Comparison of ENCODE assay signal across 34 cellular contexts in the genomic region with DNA sequence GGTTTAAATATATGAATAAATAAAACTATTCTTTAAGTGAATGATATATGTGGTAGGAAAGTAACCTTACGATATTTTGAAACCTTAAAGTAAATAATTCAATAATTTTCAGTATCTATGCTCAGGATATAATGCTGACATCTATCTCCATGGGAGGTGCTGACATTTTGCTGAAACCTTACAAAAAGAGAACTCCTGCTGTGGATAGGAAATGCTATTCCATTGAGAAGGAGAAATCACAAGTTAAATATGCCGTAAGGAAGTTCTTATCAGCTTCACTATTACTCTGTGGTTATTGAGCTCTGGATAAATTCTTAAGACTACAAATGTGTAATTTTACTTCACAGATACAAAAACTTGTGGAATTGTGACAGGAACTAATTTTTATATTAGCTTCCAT.
"Had no signal": no experiment of that assay in that cellular context is flagged by ENCODE, and none has a peak within 500 bp of the region (broad histone marks: within the 10 kb centered on the region; RNA-seq: fewer than 3 reads in every experiment).

No MANE protein-coding gene starts in this region.

- H3K27ac ChIP-seq: body of pancreas, PC-9, RWPE1, VCaP had no signal

- FAIRE-seq: K562, RCC 7860 had no signal

- H3K36me3 Mint-ChIP-seq: activated CD8-positive, alpha-beta memory T cell treated with anti-CD3 and anti-CD28 coated beads, Interleukin-2, amount 10 ng/mL, durations not matched to agents 7 days and 5 days; activated naive CD4-positive, alpha-beta T cell treated with anti-CD3 and anti-CD28 coated beads, Interleukin-2, amount 10 ng/mL, durations not matched to agents 7 days and 5 days; activated naive CD8-positive, alpha-beta T cell had no signal

- H2AFZ ChIP-seq: PC-9 had no signal

- H3K4me1 Mint-ChIP-seq: activated B cell treated with CpG ODN at 0.5 μM for 24 hours; activated CD4-positive, alpha-beta memory T cell treated with anti-CD3 and anti-CD28 coated beads, Interleukin-2, amount 10 ng/mL, durations not matched to agents 7 days and 5 days; activated CD8-positive, alpha-beta memory T cell treated with anti-CD3 and anti-CD28 coated beads, Interleukin-2, amount 10 ng/mL, durations not matched to agents 7 days and 5 days; activated naive CD4-positive, alpha-beta T cell treated with anti-CD3 and anti-CD28 coated beads, Interleukin-2, amount 10 ng/mL, durations not matched to agents 7 days and 5 days; activated naive CD8-positive, alpha-beta T cell treated with anti-CD3 and anti-CD28 coated beads, Interleukin-2, amount 50 U/mL, for 24 hours had no signal

- H3K9me3 Mint-ChIP-seq: activated CD4-positive, alpha-beta memory T cell treated with anti-CD3 and anti-CD28 coated beads, Interleukin-2, amount 10 ng/mL, durations not matched to agents 7 days and 5 days; activated naive CD4-positive, alpha-beta T cell treated with anti-CD3 and anti-CD28 coated beads, Interleukin-2, amount 10 ng/mL, durations not matched to agents 7 days and 5 days had no signal

- H3K4me2 ChIP-seq: PC-9 had no signal

- DNase-seq: activated B cell treated with CpG ODN at 0.5 μM for 24 hours; activated CD4-positive, alpha-beta memory T cell treated with anti-CD3 and anti-CD28 coated beads, Interleukin-2, amount 10 ng/mL, durations not matched to agents 7 days and 5 days; activated CD4-positive, alpha-beta T cell treated with anti-CD3 and anti-CD28 coated beads for 4 hours; activated CD4-positive, alpha-beta T cell treated with anti-CD3 and anti-CD28 coated beads, Interleukin-2, amount 50 U/mL, for 1 hour; activated CD4-positive, CD25-positive, alpha-beta regulatory T cell treated with anti-CD3 and anti-CD28 coated beads, Interleukin-2, amount 50 U/mL, for 72 hours; activated CD8-positive, alpha-beta memory T cell treated with anti-CD3 and anti-CD28 coated beads for 24 hours; activated CD8-positive, alpha-beta memory T cell treated with anti-CD3 and anti-CD28 coated beads, Interleukin-2, amount 10 ng/mL, durations not matched to agents 7 days and 5 days; activated CD8-positive, alpha-beta memory T cell treated with anti-CD3 and anti-CD28 coated beads, Interleukin-2, amount 50 U/mL, for 48 hours; activated effector memory CD4-positive, alpha-beta T cell treated with Interleukin-2 at 50 U/mL for 16 hours; activated naive CD4-positive, alpha-beta T cell treated with anti-CD3 and anti-CD28 coated beads, Interleukin-2, amount 10 ng/mL, durations not matched to agents 7 days and 5 days; activated naive CD8-positive, alpha-beta T cell treated with anti-CD3 and anti-CD28 coated beads, Interleukin-2, amount 50 U/mL, for 24 hours; activated T-cell treated with anti-CD3 and anti-CD28 coated beads, Interleukin-2, amount 50 U/mL, for 48 hours; anterior cingulate cortex; body of pancreas; central memory CD4-positive, alpha-beta T cell; NCI-H1092 treated with DMSO at 0.1 percent for 48 hours; NCI-H1417; NCI-H146; NCI-H187; NCI-H2029 treated with DMSO at 0.1 percent for 48 hours; NCI-H2107; NCI-H2171; NCI-H510A treated with DMSO at 0.1 percent for 48 hours; PC-9; SIG-M5; SW 1271; T-helper 1 cell; T-helper 2 cell; T-helper 9 cell had no signal

- H3K4me3 Mint-ChIP-seq: activated B cell treated with CpG ODN at 0.5 μM for 24 hours; activated CD4-positive, alpha-beta memory T cell treated with anti-CD3 and anti-CD28 coated beads, Interleukin-2, amount 10 ng/mL, durations not matched to agents 7 days and 5 days; activated CD8-positive, alpha-beta memory T cell treated with anti-CD3 and anti-CD28 coated beads, Interleukin-2, amount 10 ng/mL, durations not matched to agents 7 days and 5 days; activated naive CD4-positive, alpha-beta T cell treated with anti-CD3 and anti-CD28 coated beads, Interleukin-2, amount 10 ng/mL, durations not matched to agents 7 days and 5 days; activated naive CD8-positive, alpha-beta T cell; activated naive CD8-positive, alpha-beta T cell treated with anti-CD3 and anti-CD28 coated beads, Interleukin-2, amount 50 U/mL, for 24 hours had no signal

- H3K27ac Mint-ChIP-seq: activated B cell treated with CpG ODN at 0.5 μM for 24 hours; activated CD4-positive, alpha-beta memory T cell treated with anti-CD3 and anti-CD28 coated beads, Interleukin-2, amount 10 ng/mL, durations not matched to agents 7 days and 5 days; activated CD8-positive, alpha-beta memory T cell treated with anti-CD3 and anti-CD28 coated beads, Interleukin-2, amount 10 ng/mL, durations not matched to agents 7 days and 5 days; activated naive CD4-positive, alpha-beta T cell treated with anti-CD3 and anti-CD28 coated beads, Interleukin-2, amount 10 ng/mL, durations not matched to agents 7 days and 5 days; activated naive CD8-positive, alpha-beta T cell; activated naive CD8-positive, alpha-beta T cell treated with anti-CD3 and anti-CD28 coated beads, Interleukin-2, amount 50 U/mL, for 24 hours had no signal

- H3K27me3 ChIP-seq: body of pancreas had no signal

- H3K27me3 Mint-ChIP-seq: activated B cell treated with CpG ODN at 0.5 μM for 24 hours; activated CD4-positive, alpha-beta memory T cell treated with anti-CD3 and anti-CD28 coated beads, Interleukin-2, amount 10 ng/mL, durations not matched to agents 7 days and 5 days; activated CD8-positive, alpha-beta memory T cell treated with anti-CD3 and anti-CD28 coated beads, Interleukin-2, amount 10 ng/mL, durations not matched to agents 7 days and 5 days; activated naive CD4-positive, alpha-beta T cell treated with anti-CD3 and anti-CD28 coated beads, Interleukin-2, amount 10 ng/mL, durations not matched to agents 7 days and 5 days; activated naive CD8-positive, alpha-beta T cell; activated naive CD8-positive, alpha-beta T cell treated with anti-CD3 and anti-CD28 coated beads, Interleukin-2, amount 50 U/mL, for 24 hours had no signal

- H3K9me3 ChIP-seq: body of pancreas had no signal

- H3K4me1 ChIP-seq: body of pancreas had no signal

- H3K4me3 ChIP-seq: body of pancreas, K562, PC-9 had no signal
